In the genomic region with DNA sequence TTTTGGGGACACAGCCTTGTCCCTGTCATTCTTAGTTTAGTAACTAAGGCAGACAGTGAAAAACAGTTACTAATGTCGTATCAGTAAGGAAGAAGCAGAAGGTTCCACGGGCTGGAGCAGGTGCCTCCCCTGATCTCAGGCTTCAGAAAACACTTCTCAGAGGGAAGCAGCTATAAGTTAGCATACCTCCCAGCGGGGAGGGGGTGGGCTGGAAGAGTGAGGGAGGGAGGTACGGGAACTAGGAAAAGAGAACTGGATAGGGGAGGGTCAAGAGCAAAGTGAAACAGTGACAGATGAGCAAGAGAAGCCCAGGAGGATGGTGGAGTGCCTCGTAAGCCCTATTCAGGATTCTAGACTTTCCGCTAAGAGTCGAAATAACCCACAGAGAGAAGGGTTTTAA, we compare ENCODE assay signal across 17 cellular contexts.
DNase-seq lines count a peak whose midpoint lies in the region; ATAC-seq and TF ChIP-seq lines count a peak whose summit lies in the region.
"Had no signal": no experiment of that assay in that cellular context is flagged by ENCODE, and none has a peak within 500 bp of the region (broad histone marks: within the 10 kb centered on the region; RNA-seq: fewer than 3 reads in every experiment).

No MANE protein-coding gene starts in this region.

- H3K79me2 ChIP-seq in GM23338 (replicated peaks; ENCODE audit: insufficient read depth) (no peaks in the 10 kb centered on the region), mesendoderm (ENCODE audit: control insufficient read depth, insufficient read depth, low read length) (no peaks in the 10 kb centered on the region)

- no peaks in the 10 kb centered on the region for H4K20me1 ChIP-seq in GM23338 (replicated peaks; ENCODE audit: insufficient read depth)

- H3K9me3 Mint-ChIP-seq in GM23338, result no peaks in the 10 kb centered on the region
- H3K9me3 Mint-ChIP-seq in endodermal cell, result no peaks in the 10 kb centered on the region
- no peaks in the 10 kb centered on the region for H3K9me3 Mint-ChIP-seq in activated CD8-positive, alpha-beta T cell treated with anti-CD3 and anti-CD28 coated beads, Interleukin-2, amount 10 ng/mL, durations not matched to agents 7 days and 5 days (ENCODE audit: insufficient read depth)

- DNase-seq in GM23338 (ENCODE audit: low spot score) (peak; percentile 42), NCI-H524 (lab: John Stamatoyannopoulos, UW) (peak; percentile 71 to 96), endodermal cell (peak; percentile 65), mesendoderm (peak; percentile 22), DMS153 (lab: John Stamatoyannopoulos, UW) (no peak), NCI-H226 (no peak), RPMI8226 (no peak)
- no peak for DNase-seq in activated CD8-positive, alpha-beta T cell treated with anti-CD3 and anti-CD28 coated beads, Interleukin-2, amount 10 ng/mL, durations not matched to agents 7 days and 5 days
- DNase-seq: DMS53, GDM1, KG1, NCI-H1105, NCI-H1694, NCI-H526, Right ventricle myocardium superior had no signal

- H4K5ac ChIP-seq in mesendoderm (ENCODE audit: low read length), result no peak overlapping the region

- H3K79me1 ChIP-seq in mesendoderm (ENCODE audit: low read length), result no peaks in the 10 kb centered on the region

- H3K27me3 ChIP-seq in GM23338 (ENCODE audit: insufficient read depth) (no peaks in the 10 kb centered on the region), endodermal cell (ENCODE audit: control insufficient read depth, insufficient read depth, low read length, poor library complexity, severe bottlenecking) (peaks cover 42% of the 10 kb centered on the region), mesendoderm (ENCODE audit: insufficient read depth, low read length, poor library complexity) (no peaks in the 10 kb centered on the region)

- H3K36me3 Mint-ChIP-seq in GM23338 (ENCODE audit: low read depth) (no peaks in the 10 kb centered on the region), endodermal cell (ENCODE audit: low read depth) (no peaks in the 10 kb centered on the region)
- no peaks in the 10 kb centered on the region for H3K36me3 Mint-ChIP-seq in activated CD8-positive, alpha-beta T cell treated with anti-CD3 and anti-CD28 coated beads, Interleukin-2, amount 10 ng/mL, durations not matched to agents 7 days and 5 days (ENCODE audit: low read depth)
- H3K36me3 Mint-ChIP-seq: CD14-positive monocyte had no signal

- H3K4me2 ChIP-seq in GM23338 (no peak overlapping the region), mesendoderm (ENCODE audit: low read length) (no peak overlapping the region)

- H3K27ac ChIP-seq in GM23338 (ENCODE audit: low read depth), result no peak overlapping the region
- no peak overlapping the region for H3K27ac ChIP-seq in endodermal cell (ENCODE audit: low read depth, low read length)
- H3K27ac ChIP-seq in mesendoderm (ENCODE audit: low read depth, low read length), result no peak overlapping the region

- peak; percentile 76 for ATAC-seq in GM23338
- ATAC-seq in activated CD8-positive, alpha-beta T cell treated with anti-CD3 and anti-CD28 coated beads, Interleukin-2, amount 10 ng/mL, durations not matched to agents 7 days and 5 days, result no peak

- no peak overlapping the region for H2BK5ac ChIP-seq in mesendoderm (ENCODE audit: low read length)

- H3F3A ChIP-seq in GM23338 (replicated peaks; ENCODE audit: low read depth), result no peaks in the 10 kb centered on the region

- H3K56ac ChIP-seq in mesendoderm (ENCODE audit: low read length), result no peak overlapping the region

- TF ChIP-seq CTCF in GM23338 (conservative IDR thresholded peaks at IDR 0.05; ENCODE audit: low read depth in 2 of 2) (no peak), endodermal cell (conservative IDR thresholded peaks at IDR 0.05) (no peak)

- 0 out of 2 replicates have a peak, but pooled peaks cover 11% of the 10 kb centered on the region for H3K9me2 ChIP-seq in GM23338 (ENCODE audit: insufficient read depth)

- H3K4me3 ChIP-seq in GM23338 (no peak overlapping the region), endodermal cell (ENCODE audit: low read length) (no peak overlapping the region), mesendoderm (ENCODE audit: low read length) (no peak overlapping the region)
- H3K4me3 ChIP-seq: HAP-1 had no signal

- H2BK120ac ChIP-seq in mesendoderm (ENCODE audit: low read depth, low read length), result no peak overlapping the region

- no peak overlapping the region for H2AFZ ChIP-seq in GM23338

- H3K4ac ChIP-seq in mesendoderm (ENCODE audit: low read depth, low read length), result no peak overlapping the region

- H2AK5ac ChIP-seq in mesendoderm (ENCODE audit: low read length), result no peak overlapping the region

- no peaks in the 10 kb centered on the region for H3K36me3 ChIP-seq in GM23338 (ENCODE audit: insufficient read depth)
- H3K36me3 ChIP-seq in endodermal cell (ENCODE audit: control insufficient read depth, insufficient read depth, low read length), result no peaks in the 10 kb centered on the region
- no peaks in the 10 kb centered on the region for H3K36me3 ChIP-seq in mesendoderm (ENCODE audit: control insufficient read depth, insufficient read depth, low read length)
- H3K36me3 ChIP-seq: HAP-1 had no signal

- H3K4me1 ChIP-seq in GM23338 (ENCODE audit: insufficient read depth), result peaks cover 23% of the 10 kb centered on the region
- no peaks in the 10 kb centered on the region for H3K4me1 ChIP-seq in endodermal cell (ENCODE audit: control insufficient read depth, insufficient read depth, low read length)
- no peaks in the 10 kb centered on the region for H3K4me1 ChIP-seq in mesendoderm (ENCODE audit: control insufficient read depth, low read depth, low read length)
- H3K4me1 ChIP-seq: HAP-1 had no signal

- H3K18ac ChIP-seq in mesendoderm (ENCODE audit: low read length), result no peak overlapping the region

- H3K27me3 Mint-ChIP-seq in GM23338 (ENCODE audit: insufficient read depth, low read depth, poor library complexity), result peaks cover 6% of the 10 kb centered on the region
- peaks cover 17% of the 10 kb centered on the region for H3K27me3 Mint-ChIP-seq in endodermal cell (ENCODE audit: insufficient read depth)
- peaks cover 10% of the 10 kb centered on the region for H3K27me3 Mint-ChIP-seq in activated CD8-positive, alpha-beta T cell treated with anti-CD3 and anti-CD28 coated beads, Interleukin-2, amount 10 ng/mL, durations not matched to agents 7 days and 5 days (ENCODE audit: low read depth)

- peaks cover 32% of the 10 kb centered on the region for H3K4me1 Mint-ChIP-seq in GM23338
- H3K4me1 Mint-ChIP-seq in endodermal cell, result peaks cover 16% of the 10 kb centered on the region
- no peaks in the 10 kb centered on the region for H3K4me1 Mint-ChIP-seq in activated CD8-positive, alpha-beta T cell treated with anti-CD3 and anti-CD28 coated beads, Interleukin-2, amount 10 ng/mL, durations not matched to agents 7 days and 5 days (ENCODE audit: low read depth)
- H3K4me1 Mint-ChIP-seq: CD14-positive monocyte had no signal

- H3K9ac ChIP-seq in endodermal cell (ENCODE audit: extremely low read depth, low read length, poor library complexity, severe bottlenecking) (no peak overlapping the region), mesendoderm (ENCODE audit: low read length) (no peak overlapping the region)

- no peak overlapping the region for H2BK15ac ChIP-seq in mesendoderm (replicated peaks; ENCODE audit: low read depth)

- CTCF ChIA-PET in activated CD8-positive, alpha-beta T cell treated with anti-CD3 and anti-CD28 coated beads, Interleukin-2, amount 10 ng/mL, durations not matched to agents 7 days and 5 days (lab: Charles Lee), result no interaction called here

- H3K27ac Mint-ChIP-seq in GM23338 (no peak overlapping the region), endodermal cell (no peak overlapping the region)
- no peak overlapping the region for H3K27ac Mint-ChIP-seq in activated CD8-positive, alpha-beta T cell treated with anti-CD3 and anti-CD28 coated beads, Interleukin-2, amount 10 ng/mL, durations not matched to agents 7 days and 5 days
- H3K27ac Mint-ChIP-seq: CD14-positive monocyte had no signal

- POLR2A ChIA-PET in activated CD8-positive, alpha-beta T cell treated with anti-CD3 and anti-CD28 coated beads, Interleukin-2, amount 10 ng/mL, durations not matched to agents 7 days and 5 days (lab: Charles Lee), result no interaction called here

- no peaks in the 10 kb centered on the region for H3K9me3 ChIP-seq in endodermal cell (ENCODE audit: control insufficient read depth, low read length)
- H3K9me3 ChIP-seq: HAP-1 had no signal

- no peak overlapping the region for H3K4me3 Mint-ChIP-seq in GM23338
- no peak overlapping the region for H3K4me3 Mint-ChIP-seq in endodermal cell
- no peak overlapping the region for H3K4me3 Mint-ChIP-seq in activated CD8-positive, alpha-beta T cell treated with anti-CD3 and anti-CD28 coated beads, Interleukin-2, amount 10 ng/mL, durations not matched to agents 7 days and 5 days
- H3K4me3 Mint-ChIP-seq: CD14-positive monocyte had no signal

- H4K8ac ChIP-seq in mesendoderm (ENCODE audit: low read depth, low read length), result no peak overlapping the region

- 50 to 56% methylated on average over 5 to 7 of the region's 7 CpGs for WGBS in endodermal cell (ENCODE audit: insufficient coverage in 1 of 2, insufficient read length in 1 of 2), 2 experiments
- no CpG with 5 or more reads among the region's 7 CpGs for WGBS in mesendoderm (ENCODE audit: extremely low coverage, insufficient coverage, low lambda C conversion rate)

- H3K23ac ChIP-seq in mesendoderm (ENCODE audit: low read length), result no peak overlapping the region

TF ChIP-seq in GM23338, 12 proteins besides CTCF, POLR2A, EP300 and RAD21 (continues in another document):
- no peak for TF ChIP-seq EZH2 (IDR thresholded peaks at IDR 0.05; ENCODE audit: low read depth, unreplicated experiment)
- no peak for TF ChIP-seq JUNB (IDR thresholded peaks at IDR 0.05; ENCODE audit: unreplicated experiment)
- TF ChIP-seq ZNF331 (CRISPR knock-in tag; IDR thresholded peaks at IDR 0.05; ENCODE audit: low read depth), result no peak
- TF ChIP-seq POLR2AphosphoS5 (IDR thresholded peaks at IDR 0.05; ENCODE audit: low read depth), result no peak
- TF ChIP-seq EZH2phosphoT487 (IDR thresholded peaks at IDR 0.05; ENCODE audit: unreplicated experiment), result no peak

Comparison
In these comparisons a context has a peak if more than half of its experiments do, and no peak if none do; other contexts are left out.
1. DNase-seq: peak in GM23338 (single experiment), NCI-H524 (2 of 2), endodermal cell (single experiment) and mesendoderm (single experiment); none in DMS153 (single experiment), NCI-H226 (single experiment), RPMI8226 (single experiment) and activated CD8-positive, alpha-beta T cell treated with anti-CD3 and anti-CD28 coated beads, Interleukin-2, amount 10 ng/mL, durations not matched to agents 7 days and 5 days (single experiment).